Comparison of ENCODE assay signal across 8 cellular contexts in the genomic region with DNA sequence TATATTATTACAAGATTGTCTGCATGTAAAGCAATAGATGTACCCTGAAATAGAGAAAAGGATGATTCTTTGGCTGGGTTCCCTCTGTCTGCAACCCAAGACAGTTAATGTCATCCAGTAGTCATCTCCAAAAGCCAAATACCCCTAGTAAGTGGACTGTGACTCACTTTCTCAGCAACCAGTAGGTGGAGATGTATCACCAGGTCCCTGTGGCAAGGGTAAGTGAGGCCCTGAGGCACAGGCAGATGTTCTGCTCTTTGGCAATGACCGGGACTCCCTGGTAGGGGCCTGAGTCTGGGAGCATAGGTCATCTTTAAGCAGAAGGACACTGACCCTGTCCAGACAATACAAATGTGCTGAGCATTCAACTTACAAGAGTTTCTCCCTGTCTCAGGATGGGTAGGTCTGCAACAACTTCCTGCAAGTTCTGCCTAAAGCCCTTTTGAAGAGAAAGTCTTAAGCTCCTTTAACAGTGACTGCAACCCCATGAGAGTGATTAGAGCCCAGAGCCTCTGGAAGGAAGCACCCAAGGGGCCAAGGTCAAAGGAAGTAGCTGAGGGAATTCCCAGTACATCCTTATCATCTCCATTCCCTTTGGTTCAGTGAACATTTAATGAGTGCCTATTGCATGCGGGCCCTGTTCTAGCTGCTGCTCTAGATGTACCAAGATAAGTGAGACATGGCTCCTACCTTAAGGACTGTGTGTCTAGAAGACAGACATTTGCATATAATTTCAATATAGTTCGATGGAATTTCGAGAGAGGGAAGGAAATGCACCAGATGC. TPM values are rescaled to one million over a fixed set of nuclear protein-coding genes. Genes with fewer than 3 reads are reported as not detected.
DNase-seq lines count a peak whose midpoint lies in the region; ATAC-seq and TF ChIP-seq lines count a peak whose summit lies in the region.

No MANE protein-coding gene starts in this region.

- in situ Hi-C loops in SK-MEL-5 (cut with HindIII; ENCODE audit: low pct_unique_long_range_greater_than_20kb, low sequenced_read_pairs): no loop called here

- no peak for TF ChIP-seq POLR2A in spleen (IDR thresholded peaks at IDR 0.05)

- DNase-seq in activated naive CD4-positive, alpha-beta T cell treated with anti-CD3 and anti-CD28 coated beads for 36 hours: peak; percentile 22
- no peak for DNase-seq in activated naive CD4-positive, alpha-beta T cell treated with anti-CD3 and anti-CD28 coated beads, Interleukin-2, amount 10 ng/mL, durations not matched to agents 7 days and 5 days
- peak; percentile 66 for DNase-seq in SK-MEL-5 (ENCODE audit: low read depth, low spot score)
- peak in 1 of 2 donors; percentile 42 for DNase-seq in cardiac muscle cell (ENCODE audit: low read depth in 1 of 2, low spot score in 1 of 2)
- DNase-seq in T-helper 17 cell: no peak
- DNase-seq in spleen: no peak

- H3K4me1 ChIP-seq in cardiac muscle cell (ENCODE audit: low read depth): peaks cover 29% of the 10 kb centered on the region
- H3K4me1 ChIP-seq in spleen: peaks cover 8 to 55% (median 33%) of the 10 kb centered on the region in 6 donors

- no peaks in the 10 kb centered on the region for H3K9me3 Mint-ChIP-seq in activated naive CD4-positive, alpha-beta T cell treated with anti-CD3 and anti-CD28 coated beads for 36 hours
- no peaks in the 10 kb centered on the region for H3K9me3 Mint-ChIP-seq in activated naive CD4-positive, alpha-beta T cell treated with anti-CD3 and anti-CD28 coated beads, Interleukin-2, amount 10 ng/mL, durations not matched to agents 7 days and 5 days

- intact Hi-C loops in activated naive CD4-positive, alpha-beta T cell treated with anti-CD3 and anti-CD28 coated beads for 36 hours (cut with micrococcal nuclease): no loop called here
- intact Hi-C loops in spleen (cut with DNase I; ENCODE audit: low total_unique reads): no loop called here

- no peaks in the 10 kb centered on the region for H3K9me3 ChIP-seq in cardiac muscle cell (ENCODE audit: low read depth)
- H3K9me3 ChIP-seq in T-helper 17 cell (ENCODE audit: control insufficient read depth, low read length, poor library complexity, severe bottlenecking): no peaks in the 10 kb centered on the region
- H3K9me3 ChIP-seq in spleen: no peaks in the 10 kb centered on the region

- CTCF ChIA-PET in activated naive CD4-positive, alpha-beta T cell treated with anti-CD3 and anti-CD28 coated beads for 36 hours (lab: Charles Lee): interaction anchor here (1.0 to 1.6 kb wide), 2 partner anchors 24 to 25 kb away, joined by 3 to 4 read pairs; no protein-coding TSS in a partner anchor
- CTCF ChIA-PET in activated naive CD4-positive, alpha-beta T cell treated with anti-CD3 and anti-CD28 coated beads, Interleukin-2, amount 10 ng/mL, durations not matched to agents 7 days and 5 days (lab: Charles Lee): interaction anchor here (0.7 to 2.2 kb wide), 5 partner anchors 9 to 270 kb away, joined by 3 to 5 read pairs (median 3); no protein-coding TSS in a partner anchor

- H3K36me3 ChIP-seq in cardiac muscle cell: no peaks in the 10 kb centered on the region
- H3K36me3 ChIP-seq in spleen: peaks cover 0 to 22% (median 3%) of the 10 kb centered on the region in 6 donors

- no peaks in the 10 kb centered on the region for H3K36me3 Mint-ChIP-seq in activated naive CD4-positive, alpha-beta T cell treated with anti-CD3 and anti-CD28 coated beads for 36 hours (ENCODE audit: low read depth)
- no peaks in the 10 kb centered on the region for H3K36me3 Mint-ChIP-seq in activated naive CD4-positive, alpha-beta T cell treated with anti-CD3 and anti-CD28 coated beads, Interleukin-2, amount 10 ng/mL, durations not matched to agents 7 days and 5 days
- H3K36me3 Mint-ChIP-seq in T-helper 17 cell (ENCODE audit: low read depth): no peaks in the 10 kb centered on the region

- H3K27ac ChIP-seq in cardiac muscle cell (peak overlapping the region; percentile 1), temporal lobe (ENCODE audit: low read depth, low read length) (peak overlapping the region; percentile 80), spleen (peak overlapping the region in 2 of 8 donors; percentile 18 to 34)

- H3K4me1 Mint-ChIP-seq in activated naive CD4-positive, alpha-beta T cell treated with anti-CD3 and anti-CD28 coated beads for 36 hours (ENCODE audit: low read depth): peaks cover 3% of the 10 kb centered on the region
- H3K4me1 Mint-ChIP-seq in activated naive CD4-positive, alpha-beta T cell treated with anti-CD3 and anti-CD28 coated beads, Interleukin-2, amount 10 ng/mL, durations not matched to agents 7 days and 5 days: peaks cover 12% of the 10 kb centered on the region
- peaks cover 2% of the 10 kb centered on the region for H3K4me1 Mint-ChIP-seq in T-helper 17 cell

- no peaks in the 10 kb centered on the region for H3K27me3 ChIP-seq in cardiac muscle cell
- no peaks in the 10 kb centered on the region for H3K27me3 ChIP-seq in spleen (replicated peaks in 1 of 7)

- WGBS in spleen, 5 donors: 52 to 62% (median 58%) methylated on average over 4 of the region's 4 CpGs

- H3K4me3 ChIP-seq in cardiac muscle cell: no peak overlapping the region
- H3K4me3 ChIP-seq in spleen: no peak overlapping the region

- no peak overlapping the region for H3K27ac Mint-ChIP-seq in activated naive CD4-positive, alpha-beta T cell treated with anti-CD3 and anti-CD28 coated beads for 36 hours
- H3K27ac Mint-ChIP-seq in activated naive CD4-positive, alpha-beta T cell treated with anti-CD3 and anti-CD28 coated beads, Interleukin-2, amount 10 ng/mL, durations not matched to agents 7 days and 5 days: no peak overlapping the region
- no peak overlapping the region for H3K27ac Mint-ChIP-seq in T-helper 17 cell

- peak; percentile 43 for TF ChIP-seq CTCF in cardiac muscle cell (IDR thresholded peaks at IDR 0.05; ENCODE audit: low read depth, low read length)
- peak in 5 of 11 experiments; percentile 13 to 30 (median 22) for TF ChIP-seq CTCF in spleen (IDR thresholded peaks at IDR 0.05 in 8 of 11, conservative IDR thresholded peaks at IDR 0.05 in 3 of 11)

- H3K4me3 Mint-ChIP-seq in activated naive CD4-positive, alpha-beta T cell treated with anti-CD3 and anti-CD28 coated beads for 36 hours: no peak overlapping the region
- no peak overlapping the region for H3K4me3 Mint-ChIP-seq in activated naive CD4-positive, alpha-beta T cell treated with anti-CD3 and anti-CD28 coated beads, Interleukin-2, amount 10 ng/mL, durations not matched to agents 7 days and 5 days
- no peak overlapping the region for H3K4me3 Mint-ChIP-seq in T-helper 17 cell

- peaks cover 4% of the 10 kb centered on the region for H3K27me3 Mint-ChIP-seq in activated naive CD4-positive, alpha-beta T cell treated with anti-CD3 and anti-CD28 coated beads for 36 hours (ENCODE audit: low read depth)
- no peaks in the 10 kb centered on the region for H3K27me3 Mint-ChIP-seq in activated naive CD4-positive, alpha-beta T cell treated with anti-CD3 and anti-CD28 coated beads, Interleukin-2, amount 10 ng/mL, durations not matched to agents 7 days and 5 days
- peaks cover 18% of the 10 kb centered on the region for H3K27me3 Mint-ChIP-seq in T-helper 17 cell

- ATAC-seq in HG03460 (IDR thresholded peaks at IDR 0.05; ENCODE audit: unreplicated experiment) (no peak), T-helper 17 cell (no peak)

RNA-seq across cellular contexts. Expression of a gene that starts 31.9 kb away (rescaled TPM):
- total RNA-seq in activated naive CD4-positive, alpha-beta T cell treated with anti-CD3 and anti-CD28 coated beads for 36 hours: under 1 TPM in 1 of 2 experiments, not detected in 1; 0.12 TPM
- total RNA-seq in SK-MEL-5 (2014; rRNA removed; shearing (Covaris generic)): 53.5 and 54.9 TPM in 2 replicates
- polyA plus RNA-seq in SK-MEL-5 (2015; cell fraction: cytosol; rRNA removed): 132 and 148 TPM in 2 replicates
- 23.5 and 32.1 TPM in 2 replicates for polyA plus RNA-seq in SK-MEL-5 (2015; cell fraction: nucleus; rRNA removed)
- total RNA-seq in cardiac muscle cell (13.9 and 22.4 TPM in 2 replicates), temporal lobe (9.1 TPM), T-helper 17 cell (not detected), spleen (10 to 100 TPM; 30.0 to 40.0 (median 33.3) TPM)
- polyA plus RNA-seq in cardiac muscle cell (33.7 and 43.0 TPM in 2 replicates), spleen (10 to 100 TPM in 2 of 3 donors, 1 to 10 TPM in 1; 9.5 to 23.8 (median 22.1) TPM)

Comparison
In these comparisons a context has a peak if more than half of its experiments do, and no peak if none do; other contexts are left out.
1. DNase-seq: peak in activated naive CD4-positive, alpha-beta T cell treated with anti-CD3 and anti-CD28 coated beads for 36 hours (single experiment) and SK-MEL-5 (single experiment); none in activated naive CD4-positive, alpha-beta T cell treated with anti-CD3 and anti-CD28 coated beads, Interleukin-2, amount 10 ng/mL, durations not matched to agents 7 days and 5 days (single experiment), T-helper 17 cell (0 of 3) and spleen (single experiment).